Comparison of ENCODE assay signal across 1 cellular context in genomic region chr6:47360388-47360787, GRCh38.
TF ChIP-seq lines count a peak whose summit lies in the region.

No MANE protein-coding gene starts in this region.

TF ChIP-seq in HepG2, 621 proteins besides CTCF, POLR2A, EP300 and RAD21 (continued from another document):
- TF ChIP-seq, protein P1, sequence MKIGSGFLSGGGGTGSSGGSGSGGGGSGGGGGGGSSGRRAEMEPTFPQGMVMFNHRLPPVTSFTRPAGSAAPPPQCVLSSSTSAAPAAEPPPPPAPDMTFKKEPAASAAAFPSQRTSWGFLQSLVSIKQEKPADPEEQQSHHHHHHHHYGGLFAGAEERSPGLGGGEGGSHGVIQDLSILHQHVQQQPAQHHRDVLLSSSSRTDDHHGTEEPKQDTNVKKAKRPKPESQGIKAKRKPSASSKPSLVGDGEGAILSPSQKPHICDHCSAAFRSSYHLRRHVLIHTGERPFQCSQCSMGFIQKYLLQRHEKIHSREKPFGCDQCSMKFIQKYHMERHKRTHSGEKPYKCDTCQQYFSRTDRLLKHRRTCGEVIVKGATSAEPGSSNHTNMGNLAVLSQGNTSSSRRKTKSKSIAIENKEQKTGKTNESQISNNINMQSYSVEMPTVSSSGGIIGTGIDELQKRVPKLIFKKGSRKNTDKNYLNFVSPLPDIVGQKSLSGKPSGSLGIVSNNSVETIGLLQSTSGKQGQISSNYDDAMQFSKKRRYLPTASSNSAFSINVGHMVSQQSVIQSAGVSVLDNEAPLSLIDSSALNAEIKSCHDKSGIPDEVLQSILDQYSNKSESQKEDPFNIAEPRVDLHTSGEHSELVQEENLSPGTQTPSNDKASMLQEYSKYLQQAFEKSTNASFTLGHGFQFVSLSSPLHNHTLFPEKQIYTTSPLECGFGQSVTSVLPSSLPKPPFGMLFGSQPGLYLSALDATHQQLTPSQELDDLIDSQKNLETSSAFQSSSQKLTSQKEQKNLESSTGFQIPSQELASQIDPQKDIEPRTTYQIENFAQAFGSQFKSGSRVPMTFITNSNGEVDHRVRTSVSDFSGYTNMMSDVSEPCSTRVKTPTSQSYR (CRISPR knock-in tag; IDR thresholded peaks at IDR 0.05; ENCODE audit: borderline replicate concordance) = no peak
- TF ChIP-seq NRL (CRISPR knock-in tag; IDR thresholded peaks at IDR 0.05; ENCODE audit: borderline replicate concordance) = no peak
- no peak for TF ChIP-seq ZNF326 (CRISPR knock-in tag; IDR thresholded peaks at IDR 0.05; ENCODE audit: borderline replicate concordance)
- no peak for TF ChIP-seq ZNF317 (CRISPR knock-in tag; IDR thresholded peaks at IDR 0.05)
- no peak for TF ChIP-seq KLF9 (CRISPR knock-in tag; IDR thresholded peaks at IDR 0.05; ENCODE audit: low read depth)
- no peak for TF ChIP-seq TIGD3 (CRISPR knock-in tag; IDR thresholded peaks at IDR 0.05; ENCODE audit: borderline replicate concordance)
- no peak for TF ChIP-seq ZMYM4 (CRISPR knock-in tag; IDR thresholded peaks at IDR 0.05)
- no peak for TF ChIP-seq SOX6 (IDR thresholded peaks at IDR 0.05)
- no peak for TF ChIP-seq SOX6 (CRISPR knock-in tag; IDR thresholded peaks at IDR 0.05)
